1 cellular context compared by ENCODE assay signal in genomic region chr10:72692057-72692891, GRCh38.
TF ChIP-seq lines count a peak whose summit lies in the region.

Gene MCU (plus strand): TSS chr10:72692143. CDS start chr10:72692152, 9 bp downstream.

TF ChIP-seq in K562, 482 proteins besides CTCF, POLR2A, EP300 and RAD21 (continued from another document):
- TF ChIP-seq TAF1 (IDR thresholded peaks at IDR 0.05; ENCODE audit: control insufficient read depth, extremely low read depth, insufficient read depth, low read length, severe bottlenecking) (peak; percentile 100), RCOR1 (IDR thresholded peaks at IDR 0.05; ENCODE audit: borderline replicate concordance in 1 of 2, low read depth in 2 of 2, low read length in 2 of 2) (no peak), RREB1 (CRISPR knock-in tag; IDR thresholded peaks at IDR 0.05) (no peak; the same call in 1 of the 2 replicates), DDX20 (tag; IDR thresholded peaks at IDR 0.05; ENCODE audit: low read depth) (no peak), PURB (CRISPR knock-in tag; IDR thresholded peaks at IDR 0.05; ENCODE audit: low read depth) (no peak), E2F3 (CRISPR knock-in tag; IDR thresholded peaks at IDR 0.05) (0 out of 2 replicates have a peak, but pooled peaks have one; percentile 34), GTF2A2 (tag; IDR thresholded peaks at IDR 0.05) (peak; percentile 88), ZNF407 (IDR thresholded peaks at IDR 0.05; ENCODE audit: low read depth) (no peak), MXD1 (CRISPR knock-in tag; IDR thresholded peaks at IDR 0.05; ENCODE audit: borderline replicate concordance, poor library complexity, severe bottlenecking) (no peak), ZHX1 (conservative IDR thresholded peaks at IDR 0.05; ENCODE audit: low read length) (no peak), ZNF274 (IDR thresholded peaks at IDR 0.05; ENCODE audit: borderline replicate concordance, low read depth, low read length) (no peak), KDM4B (IDR thresholded peaks at IDR 0.05; ENCODE audit: borderline replicate concordance in 2 of 2, low read depth in 1 of 2) (0 out of 4 replicates have a peak, but pooled peaks of 1 of the 2 experiments have one; percentile 49), CAMTA2 (CRISPR knock-in tag; conservative IDR thresholded peaks at IDR 0.05) (no peak), DEAF1 (CRISPR knock-in tag; IDR thresholded peaks at IDR 0.05) (no peak), NCOR1 (IDR thresholded peaks at IDR 0.05) (no peak), ZNF398 (CRISPR knock-in tag; IDR thresholded peaks at IDR 0.05) (no peak), PRDM10 (IDR thresholded peaks at IDR 0.05; ENCODE audit: partially characterized antibody) (no peak), GTF2E2 (tag; IDR thresholded peaks at IDR 0.05) (peak; percentile 98), NFYB (IDR thresholded peaks at IDR 0.05; ENCODE audit: extremely low read depth, insufficient read length) (no peak)
